14 cellular contexts compared by ENCODE assay signal in the genomic region with DNA sequence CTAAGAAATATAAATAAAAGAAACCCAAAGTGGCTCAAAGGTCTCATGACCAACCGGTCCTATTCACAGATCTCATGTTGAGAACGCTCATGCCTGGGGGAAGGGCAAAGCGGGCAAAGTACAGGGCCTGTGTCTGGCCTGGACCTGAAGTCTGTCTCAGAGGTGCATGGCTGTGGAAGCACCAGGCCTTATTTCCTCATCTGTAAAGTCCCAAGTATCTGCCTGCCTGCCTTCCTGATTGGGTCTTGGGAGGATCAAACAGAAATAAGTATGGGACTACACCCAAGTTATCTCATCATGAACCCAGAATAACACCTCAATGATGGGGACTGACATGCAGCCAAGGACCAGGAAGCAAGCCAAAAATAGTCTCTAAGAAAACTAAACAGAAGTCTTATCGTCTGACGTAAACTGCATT. TPM values are rescaled to one million over a fixed set of nuclear protein-coding genes. Genes with fewer than 3 reads are reported as not detected.
DNase-seq lines count a peak whose midpoint lies in the region; ATAC-seq and TF ChIP-seq lines count a peak whose summit lies in the region.
"Had no signal": no experiment of that assay in that cellular context is flagged by ENCODE, and none has a peak within 500 bp of the region (broad histone marks: within the 10 kb centered on the region; RNA-seq: fewer than 3 reads in every experiment).

No MANE protein-coding gene starts in this region.

- H3K27me3 ChIP-seq in left ventricle myocardium inferior (ENCODE audit: low read depth), result no peaks in the 10 kb centered on the region
- H3K27me3 ChIP-seq: adrenal gland; BLaER1 treated with 17β-estradiol and CSF1 and Interleukin-3, amounts not matched to agents 10 nM and 100 nM; suprapubic skin had no signal

- peaks cover 13 to 14% of the 10 kb centered on the region in 2 donors for H3K36me3 Mint-ChIP-seq in activated naive CD4-positive, alpha-beta T cell treated with anti-CD3 and anti-CD28 coated beads, Interleukin-2, amount 50 U/mL, for 72 hours

- intact Hi-C loops in left ventricle myocardium inferior (cut with micrococcal nuclease), result no loop called here

- H3K9me3 Mint-ChIP-seq in activated naive CD4-positive, alpha-beta T cell treated with anti-CD3 and anti-CD28 coated beads, Interleukin-2, amount 50 U/mL, for 72 hours, result no peaks in the 10 kb centered on the region

- peak in 1 of 2 donors; percentile 74 for ATAC-seq in activated naive CD4-positive, alpha-beta T cell treated with anti-CD3 and anti-CD28 coated beads, Interleukin-2, amount 50 U/mL, for 72 hours
- no peak for ATAC-seq in HG03442 (IDR thresholded peaks at IDR 0.05; ENCODE audit: unreplicated experiment)

- peak overlapping the region; percentile 6 for H3K4me3 ChIP-seq in left ventricle myocardium inferior
- H3K4me3 ChIP-seq: adrenal gland; BLaER1 treated with 17β-estradiol and CSF1 and Interleukin-3, amounts not matched to agents 10 nM and 100 nM; suprapubic skin had no signal

- peaks cover 51% of the 10 kb centered on the region for H3K4me1 ChIP-seq in left ventricle myocardium inferior

- H3K27ac ChIP-seq in C4-2B, result peak overlapping the region; percentile 18; the same call in 1 of the 2 replicates
- H3K27ac ChIP-seq in left ventricle myocardium inferior (replicated peaks), result peak overlapping the region; percentile 88
- H3K27ac ChIP-seq: BLaER1 treated with 17β-estradiol and CSF1 and Interleukin-3, amounts not matched to agents 10 nM and 100 nM; suprapubic skin had no signal

- peaks cover 11% of the 10 kb centered on the region for H3K36me3 ChIP-seq in left ventricle myocardium inferior

- TF ChIP-seq CTCF in C4-2B (conservative IDR thresholded peaks at IDR 0.05), result no peak
- TF ChIP-seq CTCF in left ventricle myocardium inferior (IDR thresholded peaks at IDR 0.05; ENCODE audit: borderline replicate concordance), result no peak

- no peak for DNase-seq in activated naive CD4-positive, alpha-beta T cell treated with anti-CD3 and anti-CD28 coated beads, Interleukin-2, amount 50 U/mL, for 72 hours (ENCODE audit: low spot score in 2 of 2)
- DNase-seq in left ventricle myocardium inferior (no peak), pons (ENCODE audit: low spot score) (peak; percentile 37), globus pallidus (ENCODE audit: low spot score) (no peak), AML-193 (lab: John Stamatoyannopoulos, UW) (no peak), MV-4-11 (lab: John Stamatoyannopoulos, UW) (no peak)
- DNase-seq: activated CD4-positive, alpha-beta T cell treated with anti-CD3 and anti-CD28 coated beads, Interleukin-2, amount 50 U/mL, for 4 hours; NCI-H187 treated with DMSO at 0.1 percent for 48 hours; stimulated activated CD4-positive, alpha-beta T cell treated with anti-CD3 and anti-CD28 coated beads, Interleukin-4, amount 100 ng/mL, for 24 hours had no signal

- H3K9me3 ChIP-seq in left ventricle myocardium inferior (replicated peaks), result no peaks in the 10 kb centered on the region
- H3K9me3 ChIP-seq: adrenal gland, suprapubic skin had no signal

- H3K27ac Mint-ChIP-seq in activated naive CD4-positive, alpha-beta T cell treated with anti-CD3 and anti-CD28 coated beads, Interleukin-2, amount 50 U/mL, for 72 hours, result peak overlapping the region; percentile 5 to 72

RNA-seq across cellular contexts. Expression of gene AXIN2, which starts 14.2 kb away (rescaled TPM):
- 1 to 10 TPM in 1 of 2 donors, under 1 TPM in 1; 0.96 to 3.6 TPM for total RNA-seq in activated naive CD4-positive, alpha-beta T cell treated with anti-CD3 and anti-CD28 coated beads, Interleukin-2, amount 50 U/mL, for 72 hours
- 21.0 TPM for total RNA-seq in left ventricle myocardium inferior
